Comparison of ENCODE assay signal across 29 cellular contexts in genomic region chr3:159150176-159150575, GRCh38.
DNase-seq lines count a peak whose midpoint lies in the region; ATAC-seq, FAIRE-seq and TF ChIP-seq lines count a peak whose summit lies in the region.
"Had no signal": no experiment of that assay in that cellular context is flagged by ENCODE, and none has a peak within 500 bp of the region (broad histone marks: within the 10 kb centered on the region; RNA-seq: fewer than 3 reads in every experiment).

No MANE protein-coding gene starts in this region.

- H2BK15ac ChIP-seq in mesendoderm (replicated peaks; ENCODE audit: low read depth), result no peak overlapping the region

- peak overlapping the region; percentile 43 for H2AFZ ChIP-seq in GM23338
- H2AFZ ChIP-seq: PC-9 had no signal

- no peaks in the 10 kb centered on the region for H3K9me2 ChIP-seq in GM23338 (ENCODE audit: insufficient read depth)

- TF ChIP-seq CTCF in GM23338 (conservative IDR thresholded peaks at IDR 0.05; ENCODE audit: low read depth in 2 of 2) (no peak), brain microvascular endothelial cell (IDR thresholded peaks at IDR 0.05; ENCODE audit: low read depth, low read length, missing control alignments) (no peak)

- no peaks in the 10 kb centered on the region for H3K27me3 ChIP-seq in GM23338 (ENCODE audit: insufficient read depth)
- H3K27me3 ChIP-seq in mesendoderm (ENCODE audit: insufficient read depth, low read length, poor library complexity), result no peaks in the 10 kb centered on the region
- no peaks in the 10 kb centered on the region for H3K27me3 ChIP-seq in brain microvascular endothelial cell (replicated peaks)
- H3K27me3 ChIP-seq: BLaER1 treated with 17β-estradiol and CSF1 and Interleukin-3, amounts not matched to agents 10 nM and 100 nM; MG63; SJSA1 had no signal

- DNase-seq in GM23338 (ENCODE audit: low spot score), result no peak
- peak; percentile 47 for DNase-seq in RPMI7951 (ENCODE audit: low read depth)
- DNase-seq in mesendoderm, result peak; percentile 18
- DNase-seq in stimulated activated naive CD8-positive, alpha-beta T cell treated with anti-CD3 and anti-CD28 coated beads, Interleukin-15, Interleukin-2, amounts not matched to agents 100 U/mL and 50 U/mL, for 24 hours, result no peak
- no peak for DNase-seq in brain microvascular endothelial cell
- DNase-seq in activated CD8-positive, alpha-beta memory T cell treated with anti-CD3 and anti-CD28 coated beads, Interleukin-2, amount 50 U/mL, for 4 hours, result no peak
- no peak for DNase-seq in H54 (ENCODE audit: insufficient read length, low spot score)
- DNase-seq: AML-193; CD4-positive, alpha-beta T cell; DMS53; HFFc6; IMR-90; KG1; MG63; NCI-H1105 treated with DMSO at 0.1 percent for 48 hours; NCI-H146; NCI-H2029 treated with DMSO at 0.1 percent for 48 hours; NCI-H2171 treated with DMSO at 0.1 percent for 48 hours; NCI-H345; NCI-H510A treated with DMSO at 0.1 percent for 48 hours; NCI-H748 treated with DMSO at 0.1 percent for 48 hours; NK-92 treated with Interleukin-12 subunit alpha and Interleukin-12 subunit beta, amount 100 ng/mL, for 24 hours; PC-9; Right ventricle myocardium superior; RPMI8226 had no signal

- H3K4me3 Mint-ChIP-seq in GM23338, result no peak overlapping the region
- H3K4me3 Mint-ChIP-seq: CD4-positive, alpha-beta T cell; HFFc6 had no signal

- H3K4me2 ChIP-seq in GM23338 (no peak overlapping the region), mesendoderm (ENCODE audit: low read length) (no peak overlapping the region)
- H3K4me2 ChIP-seq: BLaER1 treated with 17β-estradiol and CSF1 and Interleukin-3, amounts not matched to agents 10 nM and 100 nM; PC-9 had no signal

- peaks cover 17% of the 10 kb centered on the region for H3K4me1 Mint-ChIP-seq in GM23338

- no peaks in the 10 kb centered on the region for H3K79me1 ChIP-seq in mesendoderm (ENCODE audit: low read length)

- H4K5ac ChIP-seq in mesendoderm (ENCODE audit: low read length), result no peak overlapping the region

- H3K27me3 Mint-ChIP-seq in GM23338 (ENCODE audit: insufficient read depth, low read depth, poor library complexity), result no peaks in the 10 kb centered on the region
- H3K27me3 Mint-ChIP-seq: CD4-positive, alpha-beta T cell had no signal

- H3K4me1 ChIP-seq in GM23338 (ENCODE audit: insufficient read depth), result peaks cover 16% of the 10 kb centered on the region
- no peaks in the 10 kb centered on the region for H3K4me1 ChIP-seq in mesendoderm (ENCODE audit: control insufficient read depth, low read depth, low read length)
- H3K4me1 ChIP-seq: SJSA1 had no signal

- H3K4me3 ChIP-seq in GM23338, result no peak overlapping the region
- H3K4me3 ChIP-seq in mesendoderm (ENCODE audit: low read length), result no peak overlapping the region
- H3K4me3 ChIP-seq in brain microvascular endothelial cell (ENCODE audit: low read depth, low read length), result no peak overlapping the region
- H3K4me3 ChIP-seq: BLaER1 treated with 17β-estradiol and CSF1 and Interleukin-3, amounts not matched to agents 10 nM and 100 nM; MG63; PC-9; SJSA1 had no signal

- H4K8ac ChIP-seq in mesendoderm (ENCODE audit: low read depth, low read length), result no peak overlapping the region

- no peak overlapping the region for H2BK120ac ChIP-seq in mesendoderm (ENCODE audit: low read depth, low read length)

- no peak overlapping the region for H3K18ac ChIP-seq in mesendoderm (ENCODE audit: low read length)

- H3K27ac ChIP-seq in GM23338 (ENCODE audit: low read depth), result no peak overlapping the region
- no peak overlapping the region for H3K27ac ChIP-seq in mesendoderm (ENCODE audit: low read depth, low read length)
- H3K27ac ChIP-seq in brain microvascular endothelial cell, result no peak overlapping the region
- H3K27ac ChIP-seq: BLaER1 treated with 17β-estradiol and CSF1 and Interleukin-3, amounts not matched to agents 10 nM and 100 nM; PC-9; SJSA1 had no signal

- H3K23ac ChIP-seq in mesendoderm (ENCODE audit: low read length), result no peak overlapping the region

- FAIRE-seq in H54 (lab: Jason Lieb, UNC), result no peak
- FAIRE-seq: A204.1 had no signal

- H3K9me3 Mint-ChIP-seq in GM23338, result no peaks in the 10 kb centered on the region
- H3K9me3 Mint-ChIP-seq: CD4-positive, alpha-beta T cell; HFFc6 had no signal

- H3F3A ChIP-seq in GM23338 (replicated peaks; ENCODE audit: low read depth), result no peaks in the 10 kb centered on the region

- H3K27ac Mint-ChIP-seq in GM23338, result no peak overlapping the region
- H3K27ac Mint-ChIP-seq: CD4-positive, alpha-beta T cell; HFFc6 had no signal

- H3K36me3 ChIP-seq in GM23338 (ENCODE audit: insufficient read depth) (no peaks in the 10 kb centered on the region), mesendoderm (ENCODE audit: control insufficient read depth, insufficient read depth, low read length) (no peaks in the 10 kb centered on the region), brain microvascular endothelial cell (replicated peaks) (no peaks in the 10 kb centered on the region)
- H3K36me3 ChIP-seq: BLaER1 treated with 17β-estradiol and CSF1 and Interleukin-3, amounts not matched to agents 10 nM and 100 nM; MG63; SJSA1 had no signal

- no peak overlapping the region for H2BK5ac ChIP-seq in mesendoderm (ENCODE audit: low read length)

- no peak for TF ChIP-seq POLR2A in H54 (IDR thresholded peaks at IDR 0.05; ENCODE audit: low read depth, low read length)

- H2AK5ac ChIP-seq in mesendoderm (ENCODE audit: low read length), result no peak overlapping the region

- no peak overlapping the region for H3K56ac ChIP-seq in mesendoderm (ENCODE audit: low read length)

- no peak overlapping the region for H3K4ac ChIP-seq in mesendoderm (ENCODE audit: low read depth, low read length)

- in situ Hi-C loops in brain microvascular endothelial cell (cut with HindIII; ENCODE audit: low pct_ligation_motif_present, low sequenced_read_pairs), result no loop called here

- WGBS in mesendoderm (ENCODE audit: extremely low coverage, insufficient coverage, low lambda C conversion rate), result no CpG with 5 or more reads among the region's 3 CpGs

- H3K79me2 ChIP-seq in GM23338 (replicated peaks; ENCODE audit: insufficient read depth), result no peaks in the 10 kb centered on the region
- no peaks in the 10 kb centered on the region for H3K79me2 ChIP-seq in mesendoderm (ENCODE audit: control insufficient read depth, insufficient read depth, low read length)

- peak; percentile 71 for ATAC-seq in GM23338
- ATAC-seq in stimulated activated naive CD8-positive, alpha-beta T cell treated with anti-CD3 and anti-CD28 coated beads, Interleukin-15, Interleukin-2, amounts not matched to agents 100 U/mL and 50 U/mL, for 24 hours, result peak; percentile 14
- ATAC-seq in GM21723 (IDR thresholded peaks at IDR 0.05; ENCODE audit: unreplicated experiment), result no peak

- H4K20me1 ChIP-seq in GM23338 (replicated peaks; ENCODE audit: insufficient read depth), result no peaks in the 10 kb centered on the region
- H4K20me1 ChIP-seq: BLaER1 treated with 17β-estradiol and CSF1 and Interleukin-3, amounts not matched to agents 10 nM and 100 nM had no signal

- H3K36me3 Mint-ChIP-seq in GM23338 (ENCODE audit: low read depth), result no peaks in the 10 kb centered on the region

- no peak overlapping the region for H3K9ac ChIP-seq in mesendoderm (ENCODE audit: low read length)
- H3K9ac ChIP-seq: BLaER1 treated with 17β-estradiol and CSF1 and Interleukin-3, amounts not matched to agents 10 nM and 100 nM had no signal

TF ChIP-seq in GM23338, 12 proteins besides CTCF, POLR2A, EP300 and RAD21:
- TF ChIP-seq ZNF114 (CRISPR knock-in tag; IDR thresholded peaks at IDR 0.05) (no peak), EZH2 (IDR thresholded peaks at IDR 0.05; ENCODE audit: low read depth, unreplicated experiment) (no peak)
TF ChIP-seq in GM23338: peak in this region for 0.

Comparison
In these comparisons a context has a peak if more than half of its experiments do, and no peak if none do; other contexts are left out.
1. DNase-seq: peak in RPMI7951 (single experiment) and mesendoderm (single experiment); none in GM23338 (single experiment), stimulated activated naive CD8-positive, alpha-beta T cell treated with anti-CD3 and anti-CD28 coated beads, Interleukin-15, Interleukin-2, amounts not matched to agents 100 U/mL and 50 U/mL, for 24 hours (single experiment), brain microvascular endothelial cell (single experiment), activated CD8-positive, alpha-beta memory T cell treated with anti-CD3 and anti-CD28 coated beads, Interleukin-2, amount 50 U/mL, for 4 hours (single experiment) and H54 (single experiment).